ENCODE assay signal across 1 cellular context in genomic region chr3:177358085-177358967, GRCh38.
A peak's percentile ranks its signal among the peaks of the same experiment; 100 is the strongest.
TF ChIP-seq lines count a peak whose summit lies in the region.

No MANE protein-coding gene starts in this region.

TF ChIP-seq in HepG2, 621 proteins besides CTCF, POLR2A, EP300 and RAD21 (continued from another document and continues in another):
- TF ChIP-seq, protein P1, sequence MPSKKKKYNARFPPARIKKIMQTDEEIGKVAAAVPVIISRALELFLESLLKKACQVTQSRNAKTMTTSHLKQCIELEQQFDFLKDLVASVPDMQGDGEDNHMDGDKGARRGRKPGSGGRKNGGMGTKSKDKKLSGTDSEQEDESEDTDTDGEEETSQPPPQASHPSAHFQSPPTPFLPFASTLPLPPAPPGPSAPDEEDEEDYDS (CRISPR knock-in tag; IDR thresholded peaks at IDR 0.05) = peak; percentile 75
- no peak for TF ChIP-seq STAT5B (CRISPR knock-in tag; IDR thresholded peaks at IDR 0.05)
- TF ChIP-seq TCF7L2 (IDR thresholded peaks at IDR 0.05; ENCODE audit: low read depth, low read length) = no peak
- TF ChIP-seq ZNF883 (CRISPR knock-in tag; IDR thresholded peaks at IDR 0.05; ENCODE audit: not compliant biosample characterization) = no peak
- TF ChIP-seq KLF15 (CRISPR knock-in tag; IDR thresholded peaks at IDR 0.05; ENCODE audit: borderline replicate concordance) = no peak
- no peak for TF ChIP-seq BCL3 (CRISPR knock-in tag; IDR thresholded peaks at IDR 0.05)
- no peak; the same call in 1 of the 2 replicates for TF ChIP-seq TCF7 (IDR thresholded peaks at IDR 0.05; ENCODE audit: low read depth)
- TF ChIP-seq ZBTB10 (CRISPR knock-in tag; IDR thresholded peaks at IDR 0.05; ENCODE audit: borderline replicate concordance) = no peak
- TF ChIP-seq, protein P2, sequence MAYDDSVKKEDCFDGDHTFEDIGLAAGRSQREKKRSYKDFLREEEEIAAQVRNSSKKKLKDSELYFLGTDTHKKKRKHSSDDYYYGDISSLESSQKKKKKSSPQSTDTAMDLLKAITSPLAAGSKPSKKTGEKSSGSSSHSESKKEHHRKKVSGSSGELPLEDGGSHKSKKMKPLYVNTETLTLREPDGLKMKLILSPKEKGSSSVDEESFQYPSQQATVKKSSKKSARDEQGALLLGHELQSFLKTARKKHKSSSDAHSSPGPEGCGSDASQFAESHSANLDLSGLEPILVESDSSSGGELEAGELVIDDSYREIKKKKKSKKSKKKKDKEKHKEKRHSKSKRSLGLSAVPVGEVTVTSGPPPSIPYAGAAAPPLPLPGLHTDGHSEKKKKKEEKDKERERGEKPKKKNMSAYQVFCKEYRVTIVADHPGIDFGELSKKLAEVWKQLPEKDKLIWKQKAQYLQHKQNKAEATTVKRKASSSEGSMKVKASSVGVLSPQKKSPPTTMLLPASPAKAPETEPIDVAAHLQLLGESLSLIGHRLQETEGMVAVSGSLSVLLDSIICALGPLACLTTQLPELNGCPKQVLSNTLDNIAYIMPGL (CRISPR knock-in tag; IDR thresholded peaks at IDR 0.05; ENCODE audit: borderline replicate concordance in 1 of 2, low read depth in 1 of 2) = no peak; a peak in 1 of 4 replicates
- no peak for TF ChIP-seq GLI4 (CRISPR knock-in tag; IDR thresholded peaks at IDR 0.05; ENCODE audit: borderline replicate concordance)
- TF ChIP-seq SRSF4 (IDR thresholded peaks at IDR 0.05; ENCODE audit: low read depth, low read length, poor library complexity, severe bottlenecking) = no peak
- TF ChIP-seq SP5 (CRISPR knock-in tag; IDR thresholded peaks at IDR 0.05; ENCODE audit: borderline replicate concordance, low read depth) = 0 out of 2 replicates have a peak, but pooled peaks have one; percentile 30
- TF ChIP-seq, protein P3, sequence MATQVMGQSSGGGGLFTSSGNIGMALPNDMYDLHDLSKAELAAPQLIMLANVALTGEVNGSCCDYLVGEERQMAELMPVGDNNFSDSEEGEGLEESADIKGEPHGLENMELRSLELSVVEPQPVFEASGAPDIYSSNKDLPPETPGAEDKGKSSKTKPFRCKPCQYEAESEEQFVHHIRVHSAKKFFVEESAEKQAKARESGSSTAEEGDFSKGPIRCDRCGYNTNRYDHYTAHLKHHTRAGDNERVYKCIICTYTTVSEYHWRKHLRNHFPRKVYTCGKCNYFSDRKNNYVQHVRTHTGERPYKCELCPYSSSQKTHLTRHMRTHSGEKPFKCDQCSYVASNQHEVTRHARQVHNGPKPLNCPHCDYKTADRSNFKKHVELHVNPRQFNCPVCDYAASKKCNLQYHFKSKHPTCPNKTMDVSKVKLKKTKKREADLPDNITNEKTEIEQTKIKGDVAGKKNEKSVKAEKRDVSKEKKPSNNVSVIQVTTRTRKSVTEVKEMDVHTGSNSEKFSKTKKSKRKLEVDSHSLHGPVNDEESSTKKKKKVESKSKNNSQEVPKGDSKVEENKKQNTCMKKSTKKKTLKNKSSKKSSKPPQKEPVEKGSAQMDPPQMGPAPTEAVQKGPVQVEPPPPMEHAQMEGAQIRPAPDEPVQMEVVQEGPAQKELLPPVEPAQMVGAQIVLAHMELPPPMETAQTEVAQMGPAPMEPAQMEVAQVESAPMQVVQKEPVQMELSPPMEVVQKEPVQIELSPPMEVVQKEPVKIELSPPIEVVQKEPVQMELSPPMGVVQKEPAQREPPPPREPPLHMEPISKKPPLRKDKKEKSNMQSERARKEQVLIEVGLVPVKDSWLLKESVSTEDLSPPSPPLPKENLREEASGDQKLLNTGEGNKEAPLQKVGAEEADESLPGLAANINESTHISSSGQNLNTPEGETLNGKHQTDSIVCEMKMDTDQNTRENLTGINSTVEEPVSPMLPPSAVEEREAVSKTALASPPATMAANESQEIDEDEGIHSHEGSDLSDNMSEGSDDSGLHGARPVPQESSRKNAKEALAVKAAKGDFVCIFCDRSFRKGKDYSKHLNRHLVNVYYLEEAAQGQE (IDR thresholded peaks at IDR 0.05; ENCODE audit: borderline replicate concordance in 1 of 2, low read depth in 1 of 2, low read length in 2 of 2) = peak in 1 of 2 experiments; percentile 60; a peak in 1 of 4 replicates
- no peak for TF ChIP-seq ZIK1 (CRISPR knock-in tag; IDR thresholded peaks at IDR 0.05; ENCODE audit: borderline replicate concordance, low read depth)
- no peak for TF ChIP-seq BATF2 (CRISPR knock-in tag; IDR thresholded peaks at IDR 0.05)
- no peak; the same call in 1 of the 2 replicates for TF ChIP-seq PBX2 (CRISPR knock-in tag; IDR thresholded peaks at IDR 0.05)
- no peak for TF ChIP-seq KAT2B (IDR thresholded peaks at IDR 0.05; ENCODE audit: borderline replicate concordance, low read depth, low read length)
- TF ChIP-seq REL (CRISPR knock-in tag; conservative IDR thresholded peaks at IDR 0.05) = no peak
- TF ChIP-seq JUND (CRISPR knock-in tag; IDR thresholded peaks at IDR 0.05) = no peak
- TF ChIP-seq ZNF572 (CRISPR knock-in tag; IDR thresholded peaks at IDR 0.05) = no peak
- TF ChIP-seq ELF4 (CRISPR knock-in tag; IDR thresholded peaks at IDR 0.05; ENCODE audit: borderline replicate concordance) = no peak; the same call in 1 of the 2 replicates
- TF ChIP-seq RORA (CRISPR knock-in tag; IDR thresholded peaks at IDR 0.05) = no peak; the same call in 1 of the 2 replicates
- no peak for TF ChIP-seq AGO2 (optimal IDR thresholded peaks at IDR 0.05; ENCODE audit: low read depth, low read length)
- TF ChIP-seq TSC22D2 (CRISPR knock-in tag; IDR thresholded peaks at IDR 0.05; ENCODE audit: borderline replicate concordance) = no peak
- TF ChIP-seq MYC (CRISPR knock-in tag; IDR thresholded peaks at IDR 0.05; ENCODE audit: borderline replicate concordance) = no peak
- no peak for TF ChIP-seq NR3C1 (CRISPR knock-in tag; IDR thresholded peaks at IDR 0.05)
- 0 out of 2 replicates have a peak, but pooled peaks have one; percentile 10 for TF ChIP-seq ETV6 (CRISPR knock-in tag; conservative IDR thresholded peaks at IDR 0.05)
- no peak for TF ChIP-seq ZBTB42 (CRISPR knock-in tag; IDR thresholded peaks at IDR 0.05)
- TF ChIP-seq, protein P4, sequence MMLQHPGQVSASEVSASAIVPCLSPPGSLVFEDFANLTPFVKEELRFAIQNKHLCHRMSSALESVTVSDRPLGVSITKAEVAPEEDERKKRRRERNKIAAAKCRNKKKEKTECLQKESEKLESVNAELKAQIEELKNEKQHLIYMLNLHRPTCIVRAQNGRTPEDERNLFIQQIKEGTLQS (CRISPR knock-in tag; IDR thresholded peaks at IDR 0.05) = no peak
- no peak for TF ChIP-seq ZBTB2 (CRISPR knock-in tag; IDR thresholded peaks at IDR 0.05; ENCODE audit: low read depth)
- no peak for TF ChIP-seq YY1 (IDR thresholded peaks at IDR 0.05; ENCODE audit: insufficient read depth, insufficient replicate concordance, low read depth, low read length)
- no peak for TF ChIP-seq NBN (conservative IDR thresholded peaks at IDR 0.05)
- TF ChIP-seq TRIM24 (CRISPR knock-in tag; IDR thresholded peaks at IDR 0.05) = no peak
- peak; percentile 63; the same call in 1 of the 2 replicates for TF ChIP-seq TBX2 (CRISPR knock-in tag; IDR thresholded peaks at IDR 0.05; ENCODE audit: borderline replicate concordance)
- no peak for TF ChIP-seq NCOR1 (IDR thresholded peaks at IDR 0.05; ENCODE audit: borderline replicate concordance, low read length)
- TF ChIP-seq HHEX (CRISPR knock-in tag; IDR thresholded peaks at IDR 0.05) = no peak
- TF ChIP-seq GFI1 (CRISPR knock-in tag; IDR thresholded peaks at IDR 0.05; ENCODE audit: borderline replicate concordance) = no peak
- no peak for TF ChIP-seq ZNF331 (CRISPR knock-in tag; IDR thresholded peaks at IDR 0.05)
- TF ChIP-seq ZNF777 (CRISPR knock-in tag; IDR thresholded peaks at IDR 0.05) = no peak
- TF ChIP-seq EEA1 (CRISPR knock-in tag; IDR thresholded peaks at IDR 0.05; ENCODE audit: borderline replicate concordance) = no peak
- TF ChIP-seq RFXAP (CRISPR knock-in tag; IDR thresholded peaks at IDR 0.05; ENCODE audit: borderline replicate concordance) = peak; percentile 60; the same call in 1 of the 2 replicates
- TF ChIP-seq ZNF17 (CRISPR knock-in tag; IDR thresholded peaks at IDR 0.05) = no peak
- TF ChIP-seq ZNF441 (CRISPR knock-in tag; IDR thresholded peaks at IDR 0.05; ENCODE audit: borderline replicate concordance) = no peak
- TF ChIP-seq TOE1 (CRISPR knock-in tag; IDR thresholded peaks at IDR 0.05) = no peak
- 0 out of 2 replicates have a peak, but pooled peaks have one; percentile 0 for TF ChIP-seq HOXD1 (CRISPR knock-in tag; IDR thresholded peaks at IDR 0.05)
- peak; percentile 16; the same call in 1 of the 2 replicates for TF ChIP-seq TFAP4 (IDR thresholded peaks at IDR 0.05; ENCODE audit: borderline replicate concordance, low read depth)
- TF ChIP-seq ZNF275 (CRISPR knock-in tag; IDR thresholded peaks at IDR 0.05; ENCODE audit: borderline replicate concordance) = no peak
- no peak for TF ChIP-seq ZNF362 (CRISPR knock-in tag; IDR thresholded peaks at IDR 0.05; ENCODE audit: borderline replicate concordance)
- TF ChIP-seq GTF3A (CRISPR knock-in tag; conservative IDR thresholded peaks at IDR 0.05) = no peak
- no peak for TF ChIP-seq SRY (CRISPR knock-in tag; IDR thresholded peaks at IDR 0.05)
- no peak for TF ChIP-seq MATR3 (CRISPR knock-in tag; IDR thresholded peaks at IDR 0.05)
- TF ChIP-seq ETV5 (CRISPR knock-in tag; IDR thresholded peaks at IDR 0.05; ENCODE audit: borderline replicate concordance) = peak; percentile 26
